Comparison of ENCODE assay signal across 29 cellular contexts in genomic region chr12:94955193-94955592, GRCh38.
"Had no signal": no experiment of that assay in that cellular context is flagged by ENCODE, and none has a peak within 500 bp of the region (broad histone marks: within the 10 kb centered on the region; RNA-seq: fewer than 3 reads in every experiment).

No MANE protein-coding gene starts in this region.

- H3K9me3 Mint-ChIP-seq: activated CD4-positive, alpha-beta memory T cell treated with anti-CD3 and anti-CD28 coated beads for 36 hours; activated naive CD8-positive, alpha-beta T cell treated with anti-CD3 and anti-CD28 coated beads, Interleukin-2, amount 10 ng/mL, durations not matched to agents 7 days and 5 days; activated T-cell treated with anti-CD3 and anti-CD28 coated beads, Interleukin-2, amount 50 U/mL, for 72 hours; activated T-helper 17 cell treated with anti-CD3 and anti-CD28 coated beads, Interleukin-2, amount 50 U/mL, for 72 hours; T-helper 1 cell treated with Interleukin-12 subunit alpha and Interleukin-12 subunit beta and Interleukin-4 antibody, amounts not matched to agents 30 μg/mL and 1 μg/mL, for 36 hours; T-helper 2 cell treated with Interferon-gamma antibody and Interleukin-4, amounts not matched to agents 5 μg/mL and 100 μg/mL, for 36 hours had no signal

- H3K4me2 ChIP-seq: SK-N-SH had no signal

- H3K27me3 ChIP-seq: adrenal gland, body of pancreas, breast epithelium, SJSA1 had no signal

- H3K4me1 ChIP-seq: adrenal gland, breast epithelium, SJSA1 had no signal

- H3K4me3 ChIP-seq: adrenal gland, body of pancreas, breast epithelium, SJSA1 had no signal

- H3K9ac ChIP-seq: SK-N-SH had no signal

- H3K9me3 ChIP-seq: adrenal gland, body of pancreas, breast epithelium, SJSA1, SK-N-SH had no signal

- H3K4me3 Mint-ChIP-seq: activated CD4-positive, alpha-beta memory T cell treated with anti-CD3 and anti-CD28 coated beads for 36 hours; activated CD4-positive, alpha-beta T cell treated with anti-CD3 and anti-CD28 coated beads for 36 hours; activated naive CD8-positive, alpha-beta T cell treated with anti-CD3 and anti-CD28 coated beads, Interleukin-2, amount 10 ng/mL, durations not matched to agents 7 days and 5 days; activated T-cell treated with anti-CD3 and anti-CD28 coated beads, Interleukin-2, amount 50 U/mL, for 72 hours; activated T-helper 17 cell treated with anti-CD3 and anti-CD28 coated beads, Interleukin-2, amount 50 U/mL, for 72 hours; T-helper 1 cell treated with Interleukin-12 subunit alpha and Interleukin-12 subunit beta and Interleukin-4 antibody, amounts not matched to agents 30 μg/mL and 1 μg/mL, for 36 hours; T-helper 2 cell treated with Interferon-gamma antibody and Interleukin-4, amounts not matched to agents 5 μg/mL and 100 μg/mL, for 36 hours had no signal

- H3K36me3 Mint-ChIP-seq: activated CD4-positive, alpha-beta memory T cell treated with anti-CD3 and anti-CD28 coated beads for 36 hours; activated naive CD8-positive, alpha-beta T cell treated with anti-CD3 and anti-CD28 coated beads, Interleukin-2, amount 10 ng/mL, durations not matched to agents 7 days and 5 days had no signal

- ATAC-seq: activated CD4-positive, alpha-beta T cell treated with anti-CD3 and anti-CD28 coated beads for 36 hours; activated CD4-positive, CD25-positive, alpha-beta regulatory T cell treated with anti-CD3 and anti-CD28 coated beads, Interleukin-2, amount 50 U/mL, for 24 hours; activated T-cell treated with anti-CD3 and anti-CD28 coated beads, Interleukin-2, amount 50 U/mL, for 72 hours; activated T-helper 17 cell treated with anti-CD3 and anti-CD28 coated beads, Interleukin-2, amount 50 U/mL, for 72 hours; body of pancreas; Panc1 had no signal

- H3K9me2 ChIP-seq: SK-N-SH had no signal

- H3K27ac Mint-ChIP-seq: activated CD4-positive, alpha-beta memory T cell treated with anti-CD3 and anti-CD28 coated beads for 36 hours; activated CD4-positive, alpha-beta T cell treated with anti-CD3 and anti-CD28 coated beads for 36 hours; activated naive CD8-positive, alpha-beta T cell treated with anti-CD3 and anti-CD28 coated beads, Interleukin-2, amount 10 ng/mL, durations not matched to agents 7 days and 5 days; activated T-cell treated with anti-CD3 and anti-CD28 coated beads, Interleukin-2, amount 50 U/mL, for 72 hours; activated T-helper 17 cell treated with anti-CD3 and anti-CD28 coated beads, Interleukin-2, amount 50 U/mL, for 72 hours; T-helper 1 cell treated with Interleukin-12 subunit alpha and Interleukin-12 subunit beta and Interleukin-4 antibody, amounts not matched to agents 30 μg/mL and 1 μg/mL, for 36 hours; T-helper 2 cell treated with Interferon-gamma antibody and Interleukin-4, amounts not matched to agents 5 μg/mL and 100 μg/mL, for 36 hours had no signal

- DNase-seq: activated CD4-positive, alpha-beta memory T cell treated with anti-CD3 and anti-CD28 coated beads for 36 hours; activated CD4-positive, alpha-beta T cell treated with anti-CD3 and anti-CD28 coated beads for 36 hours; activated CD4-positive, alpha-beta T cell treated with anti-CD3 and anti-CD28 coated beads, Interleukin-2, amount 50 U/mL, for 1 hour; activated effector memory CD4-positive, alpha-beta T cell treated with anti-CD3 and anti-CD28 coated beads, Interleukin-2, amount 50 U/mL, for 16 hours; activated naive CD4-positive, alpha-beta T cell; activated naive CD4-positive, alpha-beta T cell treated with anti-CD3 and anti-CD28 coated beads, Interleukin-2, amount 50 U/mL, for 16 hours; activated naive CD8-positive, alpha-beta T cell treated with anti-CD3 and anti-CD28 coated beads, Interleukin-2, amount 10 ng/mL, durations not matched to agents 7 days and 5 days; activated T-cell treated with anti-CD3 and anti-CD28 coated beads, Interleukin-2, amount 50 U/mL, for 1 hour; activated T-cell treated with anti-CD3 and anti-CD28 coated beads, Interleukin-2, amount 50 U/mL, for 72 hours; body of pancreas; Karpas-422; KBM-7; NCI-H1105; NCI-H1417 treated with DMSO at 0.1 percent for 48 hours; NCI-H187 treated with DMSO at 0.1 percent for 48 hours; NCI-H2081; NCI-H2171 treated with DMSO at 0.1 percent for 48 hours; NCI-H345; NCI-H524 treated with DMSO at 0.1 percent for 48 hours; SHP77 treated with DMSO at 0.1 percent for 48 hours; SK-N-SH had no signal

- H3K36me3 ChIP-seq: adrenal gland, breast epithelium, SJSA1 had no signal

- H3K27ac ChIP-seq: adrenal gland, breast epithelium, SJSA1 had no signal
